9 cellular contexts compared by ENCODE assay signal in genomic region chr5:134115806-134116175, GRCh38. TPM values are rescaled to one million over a fixed set of nuclear protein-coding genes. Genes with fewer than 3 reads are reported as not detected.
DNase-seq lines count a peak whose midpoint lies in the region; ATAC-seq and TF ChIP-seq lines count a peak whose summit lies in the region.
"Had no signal": no experiment of that assay in that cellular context is flagged by ENCODE, and none has a peak within 500 bp of the region (broad histone marks: within the 10 kb centered on the region; RNA-seq: fewer than 3 reads in every experiment).

No MANE protein-coding gene starts in this region.

- intact Hi-C loops in activated CD4-positive, alpha-beta T cell treated with anti-CD3 and anti-CD28 coated beads for 36 hours (cut with DNase I, micrococcal nuclease), result loop anchor here (1.0 to 5.0 kb wide), 5 partner anchors 9 to 255 kb away; partner anchors contain the start of genes SKP1 (in 2 of the 2) and UBE2B (in 1 of the 2)
- intact Hi-C loops in stomach (cut with DNase I; ENCODE audit: low total_unique reads) (no loop called here), Right ventricle myocardium inferior (cut with DNase I) (no loop called here)

- H3K27me3 ChIP-seq in iPS-15b (ENCODE audit: control insufficient read depth, insufficient read depth, low read length) (peaks cover 27% of the 10 kb centered on the region), stomach (peaks cover 0 to 42% (median 11%) of the 10 kb centered on the region in 3 donors)

- H3K9me3 Mint-ChIP-seq in activated CD4-positive, alpha-beta T cell treated with anti-CD3 and anti-CD28 coated beads for 36 hours (ENCODE audit: low read depth), result no peaks in the 10 kb centered on the region

- TF ChIP-seq POLR2A in stomach (IDR thresholded peaks at IDR 0.05), result no peak

- no peak for TF ChIP-seq CTCF in stomach (IDR thresholded peaks at IDR 0.05)

- no peaks in the 10 kb centered on the region for H3K9me3 ChIP-seq in T-helper 17 cell (ENCODE audit: control insufficient read depth, low read length, poor library complexity, severe bottlenecking)
- H3K9me3 ChIP-seq in iPS-15b (ENCODE audit: control insufficient read depth, insufficient read depth, low read length), result no peaks in the 10 kb centered on the region
- H3K9me3 ChIP-seq in stomach, result no peaks in the 10 kb centered on the region

- CTCF ChIA-PET in activated CD4-positive, alpha-beta T cell treated with anti-CD3 and anti-CD28 coated beads for 36 hours (lab: Charles Lee), result interaction anchor here (0.7 to 12.0 kb wide), 5 partner anchors 12 to 75 kb away, joined by 3 to 109 read pairs (median 16); no protein-coding TSS in a partner anchor

- peak overlapping the region; percentile 77 for H3K27ac Mint-ChIP-seq in activated CD4-positive, alpha-beta T cell treated with anti-CD3 and anti-CD28 coated beads for 36 hours
- peak overlapping the region; percentile 100 for H3K27ac Mint-ChIP-seq in T-helper 17 cell

- POLR2A ChIA-PET in activated CD4-positive, alpha-beta T cell treated with anti-CD3 and anti-CD28 coated beads for 36 hours (lab: Charles Lee), result interaction anchor here (0.5 to 1.6 kb wide), 5 partner anchors 9 to 24 kb away, joined by 3 to 7 read pairs (median 3); no protein-coding TSS in a partner anchor

- TF ChIP-seq EP300 in stomach (IDR thresholded peaks at IDR 0.05), result no peak

- H3K4me1 ChIP-seq in iPS-15b (ENCODE audit: control insufficient read depth, insufficient read depth, low read length), result peaks cover 5% of the 10 kb centered on the region
- peaks cover 20 to 25% (median 23%) of the 10 kb centered on the region in 4 donors for H3K4me1 ChIP-seq in stomach

- no peak for ATAC-seq in activated CD4-positive, alpha-beta T cell treated with anti-CD3 and anti-CD28 coated beads for 36 hours
- ATAC-seq in T-helper 17 cell, result no peak
- no peak for ATAC-seq in Right ventricle myocardium inferior

- peak overlapping the region; percentile 78 for H3K4me3 Mint-ChIP-seq in activated CD4-positive, alpha-beta T cell treated with anti-CD3 and anti-CD28 coated beads for 36 hours
- peak overlapping the region; percentile 98 for H3K4me3 Mint-ChIP-seq in T-helper 17 cell

- no peak overlapping the region for H3K9ac ChIP-seq in iPS-15b (ENCODE audit: low read depth, low read length)
- H3K9ac ChIP-seq: KMS-11 had no signal

- peaks cover 18% of the 10 kb centered on the region for H3K36me3 ChIP-seq in iPS-15b (ENCODE audit: control insufficient read depth, insufficient read depth, low read length)
- H3K36me3 ChIP-seq in stomach, result no peaks in the 10 kb centered on the region

- H3K27me3 Mint-ChIP-seq in activated CD4-positive, alpha-beta T cell treated with anti-CD3 and anti-CD28 coated beads for 36 hours, result no peaks in the 10 kb centered on the region
- no peaks in the 10 kb centered on the region for H3K27me3 Mint-ChIP-seq in T-helper 17 cell

- H3K4me3 ChIP-seq in iPS-15b (ENCODE audit: low read depth, low read length), result peak overlapping the region; percentile 64
- H3K4me3 ChIP-seq in stomach, result peak overlapping the region; percentile 52 to 70 (median 58)

- H3K4me1 Mint-ChIP-seq in activated CD4-positive, alpha-beta T cell treated with anti-CD3 and anti-CD28 coated beads for 36 hours, result peaks cover 67% of the 10 kb centered on the region
- peaks cover 62% of the 10 kb centered on the region for H3K4me1 Mint-ChIP-seq in T-helper 17 cell

- peak overlapping the region in 3 of 5 donors; percentile 52 to 60 (median 52) for H3K27ac ChIP-seq in stomach
- H3K27ac ChIP-seq: KMS-11 had no signal

- peaks cover 48% of the 10 kb centered on the region for H3K36me3 Mint-ChIP-seq in activated CD4-positive, alpha-beta T cell treated with anti-CD3 and anti-CD28 coated beads for 36 hours (ENCODE audit: low read depth)
- peaks cover 26% of the 10 kb centered on the region for H3K36me3 Mint-ChIP-seq in T-helper 17 cell (ENCODE audit: low read depth)

- WGBS in stomach, 5 donors, result 47 to 56% (median 55%) methylated on average over 8 to 13 of the region's 13 CpGs

- no peak for DNase-seq in activated CD4-positive, alpha-beta T cell treated with anti-CD3 and anti-CD28 coated beads for 36 hours
- DNase-seq in activated CD4-positive, alpha-beta T cell treated with anti-CD3 and anti-CD28 coated beads, Interleukin-2, amount 50 U/mL, for 1 hour, result no peak
- DNase-seq in T-helper 17 cell, result no peak
- peak; percentile 34 for DNase-seq in stomach
- DNase-seq in stimulated activated CD4-positive, alpha-beta T cell treated with anti-CD3 and anti-CD28 coated beads, Interleukin-12 subunit alpha, Interleukin-12 subunit beta, amount 100 ng/mL, for 4 hours, result no peak
- DNase-seq in NCI-H2029 (lab: John Stamatoyannopoulos, UW), result no peak
- DNase-seq in Right ventricle myocardium inferior (ENCODE audit: missing footprints), result no peak

RNA-seq across cellular contexts. Expression of gene TCF7, which starts 1.3 kb away (rescaled TPM):
- total RNA-seq in activated CD4-positive, alpha-beta T cell treated with anti-CD3 and anti-CD28 coated beads for 36 hours, result 100 to 1,000 TPM in 1 of 2 experiments, 10 to 100 TPM in 1; 94.8 to 117 TPM
- 100 to 1,000 TPM; 308 to 405 TPM for total RNA-seq in T-helper 17 cell
- 10 to 100 TPM in 1 of 5 donors, 1 to 10 TPM in 3, not detected in 1; 4.6 to 13.3 (median 7.6) TPM for total RNA-seq in stomach
- 1 to 10 TPM; 3.7 to 8.0 (median 5.0) TPM for polyA plus RNA-seq in stomach
- total RNA-seq in Right ventricle myocardium inferior, result 2.8 TPM

Comparison
In these comparisons a context has a peak if more than half of its experiments do, and no peak if none do; other contexts are left out.
1. RNA of gene TCF7, which starts 1.3 kb away (total RNA-seq): 308 to 405 TPM in T-helper 17 cell and 94.8 to 117 TPM in activated CD4-positive, alpha-beta T cell treated with anti-CD3 and anti-CD28 coated beads for 36 hours; 4.6 to 13.3 TPM in stomach and 2.8 TPM in Right ventricle myocardium inferior (single experiment); every median in the first group is over 4 times any median in the second.
2. intact Hi-C loops: an anchor here in activated CD4-positive, alpha-beta T cell treated with anti-CD3 and anti-CD28 coated beads for 36 hours (1.0 to 5.0 kb wide); none called in stomach and Right ventricle myocardium inferior.